ENCODE assay signal across 8 cellular contexts in the genomic region with DNA sequence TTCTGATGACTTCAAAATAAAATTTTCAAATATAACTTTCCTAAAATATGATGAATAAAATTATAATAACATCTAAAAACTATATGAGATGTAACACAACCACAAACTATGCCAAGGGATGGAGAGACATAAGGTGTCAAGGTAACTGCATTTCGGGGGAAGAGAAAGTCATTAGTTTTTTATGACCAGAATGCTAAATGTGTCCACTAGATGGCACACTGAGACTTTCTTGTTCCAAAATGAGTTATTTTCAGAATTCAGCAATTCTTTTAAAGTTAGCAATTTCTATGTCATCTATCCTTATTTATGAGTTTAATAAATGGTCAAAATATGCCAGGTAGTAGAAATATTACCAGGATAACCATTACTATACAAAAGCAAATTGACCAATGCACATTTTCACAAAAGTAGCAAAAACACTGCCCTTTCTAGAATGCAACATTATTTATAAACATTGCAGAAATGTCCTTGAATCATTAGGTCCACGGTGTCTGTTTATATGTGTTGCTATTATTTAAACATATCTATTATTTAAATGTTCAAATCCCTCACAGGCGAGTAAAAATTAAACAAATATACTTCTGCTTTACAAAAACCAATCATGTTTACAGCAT.
DNase-seq lines count a peak whose midpoint lies in the region; ATAC-seq, FAIRE-seq and TF ChIP-seq lines count a peak whose summit lies in the region.

No MANE protein-coding gene starts in this region.

- peak; percentile 56 for TF ChIP-seq CTCF in bronchial epithelial cell (IDR thresholded peaks at IDR 0.05; ENCODE audit: insufficient read depth, low read length, severe bottlenecking)
- TF ChIP-seq CTCF in lower lobe of right lung (IDR thresholded peaks at IDR 0.05), result peak; percentile 79

- no peaks in the 10 kb centered on the region for H3K9me3 ChIP-seq in lower lobe of right lung

- no peak overlapping the region for H3K27ac Mint-ChIP-seq in activated T-helper 17 cell treated with anti-CD3 and anti-CD28 coated beads, Interleukin-2, amount 50 U/mL, for 72 hours

- no peaks in the 10 kb centered on the region for H3K36me3 Mint-ChIP-seq in activated T-helper 17 cell treated with anti-CD3 and anti-CD28 coated beads, Interleukin-2, amount 50 U/mL, for 72 hours (ENCODE audit: low read depth)

- H3K27ac ChIP-seq in lower lobe of right lung, result no peak overlapping the region

- no peaks in the 10 kb centered on the region for H3K36me3 ChIP-seq in bronchial epithelial cell (ENCODE audit: control insufficient read depth, insufficient read depth, low read length)
- H3K36me3 ChIP-seq in lower lobe of right lung, result no peaks in the 10 kb centered on the region

- ATAC-seq in lower lobe of right lung (no peak), HG02973 (IDR thresholded peaks at IDR 0.05; ENCODE audit: unreplicated experiment) (no peak)
- no peak for ATAC-seq in activated T-helper 17 cell treated with anti-CD3 and anti-CD28 coated beads, Interleukin-2, amount 50 U/mL, for 72 hours (replicated peaks)

- no peaks in the 10 kb centered on the region for H3K27me3 Mint-ChIP-seq in activated T-helper 17 cell treated with anti-CD3 and anti-CD28 coated beads, Interleukin-2, amount 50 U/mL, for 72 hours

- no peaks in the 10 kb centered on the region for H3K4me1 ChIP-seq in lower lobe of right lung

- intact Hi-C loops in lower lobe of right lung (cut with DNase I), result loop anchor here (5.0 kb wide), 1 partner anchor 153 kb away; no protein-coding TSS in a partner anchor

- H3K4me3 ChIP-seq in bronchial epithelial cell (ENCODE audit: low read depth, low read length), result no peak overlapping the region
- H3K4me3 ChIP-seq in lower lobe of right lung, result no peak overlapping the region

- DNase-seq in EH (ENCODE audit: low read depth), result peak; percentile 49
- peak; percentile 42 for DNase-seq in NCI-H1694 (lab: John Stamatoyannopoulos, UW)
- peak; percentile 41 for DNase-seq in bronchial epithelial cell (ENCODE audit: low read depth)
- DNase-seq in lower lobe of right lung, result no peak
- no peak for DNase-seq in NCI-H2107 (lab: John Stamatoyannopoulos, UW)

- no peaks in the 10 kb centered on the region for H3K9me3 Mint-ChIP-seq in activated T-helper 17 cell treated with anti-CD3 and anti-CD28 coated beads, Interleukin-2, amount 50 U/mL, for 72 hours

- H3K27me3 ChIP-seq in bronchial epithelial cell (ENCODE audit: control insufficient read depth, insufficient read depth, low read length) (no peaks in the 10 kb centered on the region), lower lobe of right lung (ENCODE audit: low read depth) (no peaks in the 10 kb centered on the region)

- peak; percentile 93 for FAIRE-seq in A204.1 (lab: Jason Lieb, UNC)
- FAIRE-seq in bronchial epithelial cell (lab: Jason Lieb, UNC), result no peak

- H3K4me1 Mint-ChIP-seq in activated T-helper 17 cell treated with anti-CD3 and anti-CD28 coated beads, Interleukin-2, amount 50 U/mL, for 72 hours, result no peaks in the 10 kb centered on the region

- no peak overlapping the region for H3K4me3 Mint-ChIP-seq in activated T-helper 17 cell treated with anti-CD3 and anti-CD28 coated beads, Interleukin-2, amount 50 U/mL, for 72 hours

Comparison
In these comparisons a context has a peak if more than half of its experiments do, and no peak if none do; other contexts are left out.
1. DNase-seq: peak in EH (single experiment), NCI-H1694 (single experiment) and bronchial epithelial cell (single experiment); none in lower lobe of right lung (single experiment) and NCI-H2107 (single experiment).